Comparison of ENCODE assay signal across 9 cellular contexts in the genomic region with DNA sequence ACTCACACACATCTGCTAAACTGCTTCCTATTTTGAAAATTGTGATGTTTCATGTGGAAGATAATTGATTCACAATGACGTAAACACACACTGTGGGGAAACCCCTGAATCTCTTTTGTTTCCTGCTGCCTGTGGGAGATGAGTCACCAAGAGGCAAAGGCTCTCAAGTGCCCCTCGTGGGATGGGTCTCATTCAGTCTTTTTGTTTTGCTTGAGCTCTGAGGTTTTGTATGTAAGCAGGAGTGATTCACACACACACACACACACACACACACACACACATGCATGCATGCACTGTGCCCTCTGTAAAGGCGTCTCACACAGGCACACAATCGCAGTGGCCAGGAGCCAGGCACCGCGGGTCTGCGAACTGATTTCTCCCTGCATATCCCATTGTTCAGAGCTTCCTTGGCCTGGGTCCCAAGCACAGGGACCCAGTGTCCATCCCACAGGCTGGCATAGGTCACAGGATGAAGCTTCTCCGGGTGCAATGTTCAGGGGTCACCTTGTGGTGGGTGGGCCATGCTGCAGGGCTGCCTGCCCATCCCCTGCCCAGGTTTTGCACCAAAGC. TPM values are rescaled to one million over a fixed set of nuclear protein-coding genes. Genes with fewer than 3 reads are reported as not detected.
DNase-seq lines count a peak whose midpoint lies in the region; ATAC-seq and TF ChIP-seq lines count a peak whose summit lies in the region.
"Had no signal": no experiment of that assay in that cellular context is flagged by ENCODE, and none has a peak within 500 bp of the region (broad histone marks: within the 10 kb centered on the region; RNA-seq: fewer than 3 reads in every experiment).

No MANE protein-coding gene starts in this region.

- TF ChIP-seq CTCF in PC-3 (conservative IDR thresholded peaks at IDR 0.05; ENCODE audit: low read depth, low read length): no peak

- no peaks in the 10 kb centered on the region for H4K20me1 ChIP-seq in PC-3 (ENCODE audit: low read length)

- peaks cover 29% of the 10 kb centered on the region for H3K4me1 Mint-ChIP-seq in activated T-helper 2 cell treated with anti-CD3 and anti-CD28 coated beads, Interferon-gamma antibody, Interleukin-2, Interleukin-4, amounts not matched to agents 10 μg/mL and 5 μg/mL and 100 μg/mL, durations not matched to agents 14 hours and 24 hours and 36 hours (ENCODE audit: low read depth)

- H2AFZ ChIP-seq in PC-3 (ENCODE audit: low read length): no peak overlapping the region

- H3F3A ChIP-seq in PC-3 (ENCODE audit: low read length, unreplicated experiment): no peaks in the 10 kb centered on the region

- BruUV-seq in PC-3 (replicated peaks; lab: Mats Ljungman, UMichigan): no TSS peak

- intact Hi-C loops in PC-3 (cut with micrococcal nuclease): loop anchor here (1.0 kb wide), 1 partner anchor 26 kb away; no protein-coding TSS in a partner anchor
- intact Hi-C loops in activated T-helper 2 cell treated with anti-CD3 and anti-CD28 coated beads, Interferon-gamma antibody, Interleukin-2, Interleukin-4, amounts not matched to agents 10 μg/mL and 5 μg/mL and 100 μg/mL, durations not matched to agents 14 hours and 24 hours and 36 hours (cut with micrococcal nuclease): loop anchor here (1.0 to 10.0 kb wide), 3 partner anchors 26 to 280 kb away; partner anchors contain the start of gene PLEKHB2

- DNase-seq in A172 (ENCODE audit: low spot score) (peak; percentile 98), PC-3 (peak; percentile 92), hepatic stellate cell (ENCODE audit: low spot score) (peak; percentile 31), NCI-H526 (lab: John Stamatoyannopoulos, UW) (no peak)
- peak; percentile 71 for DNase-seq in activated T-helper 2 cell treated with anti-CD3 and anti-CD28 coated beads, Interferon-gamma antibody, Interleukin-2, Interleukin-4, amounts not matched to agents 10 μg/mL and 5 μg/mL and 100 μg/mL, durations not matched to agents 14 hours and 24 hours and 36 hours (ENCODE audit: low spot score)
- DNase-seq in stimulated activated CD4-positive, alpha-beta T cell treated with anti-CD3 and anti-CD28 coated beads, TNF-alpha, amount 100 ng/mL, for 48 hours (ENCODE audit: low read depth in 3 of 3): peak; percentile 43 to 69 (median 60)

- CTCF ChIA-PET in PC-3 (lab: Charles Lee): interaction anchor here (0.6 to 1.4 kb wide), 3 partner anchors 24 to 56 kb away, joined by 3 to 10 read pairs (median 4); no protein-coding TSS in a partner anchor

- peaks cover 7% of the 10 kb centered on the region for H3K27me3 Mint-ChIP-seq in activated T-helper 2 cell treated with anti-CD3 and anti-CD28 coated beads, Interferon-gamma antibody, Interleukin-2, Interleukin-4, amounts not matched to agents 10 μg/mL and 5 μg/mL and 100 μg/mL, durations not matched to agents 14 hours and 24 hours and 36 hours (ENCODE audit: low read depth)

- H3K4me3 Mint-ChIP-seq in activated T-helper 2 cell treated with anti-CD3 and anti-CD28 coated beads, Interferon-gamma antibody, Interleukin-2, Interleukin-4, amounts not matched to agents 10 μg/mL and 5 μg/mL and 100 μg/mL, durations not matched to agents 14 hours and 24 hours and 36 hours (ENCODE audit: low read depth): peak overlapping the region; percentile 43

- peaks cover 52% of the 10 kb centered on the region for H3K4me1 ChIP-seq in PC-3 (ENCODE audit: insufficient read depth, low read length)

- H3K79me2 ChIP-seq in PC-3 (ENCODE audit: low read length): no peaks in the 10 kb centered on the region

- no peaks in the 10 kb centered on the region for H3K9me3 ChIP-seq in PC-3 (ENCODE audit: low read length)
- H3K9me3 ChIP-seq: neutrophil had no signal

- H3K36me3 Mint-ChIP-seq in activated T-helper 2 cell treated with anti-CD3 and anti-CD28 coated beads, Interferon-gamma antibody, Interleukin-2, Interleukin-4, amounts not matched to agents 10 μg/mL and 5 μg/mL and 100 μg/mL, durations not matched to agents 14 hours and 24 hours and 36 hours (ENCODE audit: low read depth): no peaks in the 10 kb centered on the region

- ATAC-seq in GM18907 (IDR thresholded peaks at IDR 0.05; ENCODE audit: unreplicated experiment): peak; percentile 93
- ATAC-seq in HG03108 (IDR thresholded peaks at IDR 0.05; ENCODE audit: unreplicated experiment): peak; percentile 71
- ATAC-seq in PC-3: peak; percentile 30

- H3K4me3 ChIP-seq in PC-3 (ENCODE audit: low read length): no peak overlapping the region

- peak overlapping the region; percentile 97 for H3K27ac ChIP-seq in PC-3 (ENCODE audit: low read length)
- H3K27ac ChIP-seq: neutrophil had no signal

- peak overlapping the region; percentile 84 for H3K9ac ChIP-seq in PC-3 (ENCODE audit: low read length)

- H3K9me3 Mint-ChIP-seq in activated T-helper 2 cell treated with anti-CD3 and anti-CD28 coated beads, Interferon-gamma antibody, Interleukin-2, Interleukin-4, amounts not matched to agents 10 μg/mL and 5 μg/mL and 100 μg/mL, durations not matched to agents 14 hours and 24 hours and 36 hours: no peaks in the 10 kb centered on the region

- H3K9me2 ChIP-seq in PC-3 (replicated peaks; ENCODE audit: low read length): no peaks in the 10 kb centered on the region

- H3K27me3 ChIP-seq in PC-3 (ENCODE audit: low read length): no peaks in the 10 kb centered on the region

- POLR2A ChIA-PET in PC-3 (lab: Charles Lee; ENCODE audit: unreplicated experiment): interaction anchor here (0.7 kb wide), 1 partner anchor 584 kb away, joined by 3 read pairs; no protein-coding TSS in a partner anchor

- no peaks in the 10 kb centered on the region for H3K36me3 ChIP-seq in PC-3 (ENCODE audit: low read depth, low read length)
- H3K36me3 ChIP-seq: neutrophil had no signal

- H3K4me2 ChIP-seq in PC-3 (ENCODE audit: low read length): peak overlapping the region; percentile 70

- H3K27ac Mint-ChIP-seq in activated T-helper 2 cell treated with anti-CD3 and anti-CD28 coated beads, Interferon-gamma antibody, Interleukin-2, Interleukin-4, amounts not matched to agents 10 μg/mL and 5 μg/mL and 100 μg/mL, durations not matched to agents 14 hours and 24 hours and 36 hours: peak overlapping the region; percentile 87

RNA-seq across cellular contexts. Expression of gene ARHGEF4, which starts 12.1 kb away (rescaled TPM):
- 6.6 and 12.2 TPM in 2 replicates for total RNA-seq in A172 (2014; rRNA removed; shearing (Covaris generic))
- 21.5 and 30.5 TPM in 2 replicates for total RNA-seq in PC-3 (2014; rRNA removed)
- total RNA-seq in activated T-helper 2 cell treated with anti-CD3 and anti-CD28 coated beads, Interferon-gamma antibody, Interleukin-2, Interleukin-4, amounts not matched to agents 10 μg/mL and 5 μg/mL and 100 μg/mL, durations not matched to agents 14 hours and 24 hours and 36 hours: 0.11 and 0.30 TPM in 2 replicates

Comparison
In these comparisons a context has a peak if more than half of its experiments do, and no peak if none do; other contexts are left out.
1. DNase-seq: peak in A172 (single experiment), PC-3 (single experiment), activated T-helper 2 cell treated with anti-CD3 and anti-CD28 coated beads, Interferon-gamma antibody, Interleukin-2, Interleukin-4, amounts not matched to agents 10 μg/mL and 5 μg/mL and 100 μg/mL, durations not matched to agents 14 hours and 24 hours and 36 hours (single experiment), hepatic stellate cell (single experiment) and stimulated activated CD4-positive, alpha-beta T cell treated with anti-CD3 and anti-CD28 coated beads, TNF-alpha, amount 100 ng/mL, for 48 hours (3 of 3); none in NCI-H526 (0 of 2).
2. ATAC-seq: peak in every context shown above with its lines; median percentile 93 in GM18907; 71 in HG03108; 30 in PC-3.